In genomic region chr11:118152552-118153471, GRCh38 we compare ENCODE assay signal across 9 cellular contexts. TPM values are rescaled to one million over a fixed set of nuclear protein-coding genes. Genes with fewer than 3 reads are reported as not detected.
DNase-seq lines count a peak whose midpoint lies in the region; ATAC-seq, FAIRE-seq and TF ChIP-seq lines count a peak whose summit lies in the region.
"Had no signal": no experiment of that assay in that cellular context is flagged by ENCODE, and none has a peak within 500 bp of the region (broad histone marks: within the 10 kb centered on the region; RNA-seq: fewer than 3 reads in every experiment).

SCN4B (minus strand) TSS chr11:118152823; CDS start chr11:118152673, 150 bp downstream.

- intact Hi-C loops in PC-3 (cut with micrococcal nuclease), result no loop called here

- ATAC-seq in PC-3 (peak; percentile 78), GM19395 (IDR thresholded peaks at IDR 0.05; ENCODE audit: unreplicated experiment) (no peak)

- H3K9me3 ChIP-seq in PC-3 (ENCODE audit: low read length) (no peaks in the 10 kb centered on the region), small intestine (ENCODE audit: control insufficient read depth, low read depth) (no peaks in the 10 kb centered on the region)

- BruUV-seq in PC-3 (replicated peaks; lab: Mats Ljungman, UMichigan), result no TSS peak

- peak within 1 kb of the TSS; percentile 85 for H3K4me2 ChIP-seq in PC-3 (ENCODE audit: low read length)

- no peak for TF ChIP-seq CTCF in PC-3 (conservative IDR thresholded peaks at IDR 0.05; ENCODE audit: low read depth, low read length)
- TF ChIP-seq CTCF in choroid plexus epithelial cell (conservative IDR thresholded peaks at IDR 0.05; ENCODE audit: low read depth, low read length), result no peak

- H3F3A ChIP-seq in PC-3 (ENCODE audit: low read length, unreplicated experiment), result no peaks in the 10 kb centered on the region

- WGBS in small intestine, 3 donors, result 1% methylated on average over 72 to 88 of the region's 88 CpGs

- no peaks in the 10 kb centered on the region for H4K20me1 ChIP-seq in PC-3 (ENCODE audit: low read length)

- H3K36me3 ChIP-seq in ACC112 (ENCODE audit: insufficient read depth, low read length) (no peaks in the 10 kb centered on the region), PC-3 (ENCODE audit: low read depth, low read length) (no peaks in the 10 kb centered on the region), small intestine (ENCODE audit: control insufficient read depth in 2 of 2, insufficient read depth in 2 of 2, low read length in 2 of 2) (no peaks in the 10 kb centered on the region)

- H3K4me3 ChIP-seq in ACC112 (ENCODE audit: low read depth, low read length), result peak within 1 kb of the TSS; percentile 77
- H3K4me3 ChIP-seq in PC-3 (ENCODE audit: low read length), result peak within 1 kb of the TSS; percentile 64
- H3K4me3 ChIP-seq in choroid plexus epithelial cell (ENCODE audit: low read depth, low read length), result peak within 1 kb of the TSS; percentile 44
- H3K4me3 ChIP-seq in small intestine (ENCODE audit: low read depth in 1 of 2, low read length in 2 of 2), result peak within 1 kb of the TSS in 1 of 2 donors; percentile 37

- H3K4me1 ChIP-seq in ACC112 (ENCODE audit: control insufficient read depth, insufficient read depth, low read length, unreplicated experiment) (no peaks in the 10 kb centered on the region), PC-3 (ENCODE audit: insufficient read depth, low read length) (peaks cover 15% of the 10 kb centered on the region; the same call in 1 of the 2 replicates), small intestine (ENCODE audit: control insufficient read depth in 2 of 2, insufficient read depth in 1 of 2, low read depth in 1 of 2, low read length in 1 of 2) (peaks cover 0 to 2% of the 10 kb centered on the region in 2 donors)

- no peak within 1 kb of the TSS for H3K27ac ChIP-seq in ACC112 (ENCODE audit: low read depth, low read length)
- no peak within 1 kb of the TSS for H3K27ac ChIP-seq in PC-3 (ENCODE audit: low read length)
- H3K27ac ChIP-seq in small intestine (ENCODE audit: low read depth in 1 of 2, low read length in 1 of 2), result no peak within 1 kb of the TSS

- no peaks in the 10 kb centered on the region for H3K9me2 ChIP-seq in PC-3 (replicated peaks; ENCODE audit: low read length)

- H2AFZ ChIP-seq in ACC112 (ENCODE audit: low read length, unreplicated experiment) (peak within 1 kb of the TSS; percentile 90), PC-3 (ENCODE audit: low read length) (peak within 1 kb of the TSS; percentile 76)

- no peak within 1 kb of the TSS for H3K9ac ChIP-seq in PC-3 (ENCODE audit: low read length)

- POLR2A ChIA-PET in PC-3 (lab: Charles Lee; ENCODE audit: unreplicated experiment), result no interaction called here

- FAIRE-seq in small intestine (lab: Jason Lieb, UNC), result no peak
- FAIRE-seq: GM18507 had no signal

- H3K27me3 ChIP-seq in ACC112 (ENCODE audit: insufficient read depth, low read length) (peaks cover 99% of the 10 kb centered on the region), PC-3 (ENCODE audit: low read length) (peaks cover 76% of the 10 kb centered on the region), small intestine (ENCODE audit: control insufficient read depth in 2 of 2, insufficient read depth in 2 of 2, low read length in 2 of 2) (peaks cover 11 to 34% of the 10 kb centered on the region in 2 donors)

- H3K79me2 ChIP-seq in ACC112 (ENCODE audit: control insufficient read depth, insufficient read depth, low read length, unreplicated experiment) (no peaks in the 10 kb centered on the region), PC-3 (ENCODE audit: low read length) (no peaks in the 10 kb centered on the region)

- CTCF ChIA-PET in PC-3 (lab: Charles Lee), result no interaction called here

- DNase-seq in H4 (ENCODE audit: low spot score), result peak; percentile 51
- peak; percentile 62 for DNase-seq in PC-3
- DNase-seq in choroid plexus epithelial cell (ENCODE audit: low read depth), result peak; percentile 49
- DNase-seq in islet precursor cell, result peak; percentile 88
- DNase-seq in small intestine, result peak; percentile 19
- DNase-seq in SKM-1 treated with dmso at 0.1 percent for 144 hours (lab: John Stamatoyannopoulos, UW; ENCODE audit: unreplicated experiment), result no peak

RNA-seq across cellular contexts. Expression of gene SCN4B, which starts in this region (rescaled TPM):
- total RNA-seq in H4 (2014; rRNA removed; shearing (Covaris generic)), result 2.5 and 3.9 TPM in 2 replicates
- total RNA-seq in PC-3 (2014; rRNA removed), result not detected in 2 replicates
- polyA plus RNA-seq in small intestine, result 1 to 10 TPM in 2 of 3 donors, under 1 TPM in 1; 0.45 to 3.2 (median 1.1) TPM

Comparison
In these comparisons a context has a peak if more than half of its experiments do, and no peak if none do; other contexts are left out.
1. Peak in DNase-seq, ATAC-seq, H3K4me3 ChIP-seq and H3K4me2 ChIP-seq in PC-3; RNA of the gene not detected or under 1 TPM.